ENCODE assay signal across 1 cellular context in genomic region chr3:72847751-72848702, GRCh38.
A peak's percentile ranks its signal among the peaks of the same experiment; 100 is the strongest.
TF ChIP-seq lines count a peak whose summit lies in the region.

Gene SHQ1, minus strand, starts transcription at chr3:72848445. Its CDS starts 105 bp downstream, at chr3:72848340.

TF ChIP-seq in K562, 482 proteins besides CTCF, POLR2A, EP300 and RAD21 (continued from another document):
- TF ChIP-seq, protein P1, sequence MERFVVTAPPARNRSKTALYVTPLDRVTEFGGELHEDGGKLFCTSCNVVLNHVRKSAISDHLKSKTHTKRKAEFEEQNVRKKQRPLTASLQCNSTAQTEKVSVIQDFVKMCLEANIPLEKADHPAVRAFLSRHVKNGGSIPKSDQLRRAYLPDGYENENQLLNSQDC (CRISPR knock-in tag; IDR thresholded peaks at IDR 0.05): no peak
- TF ChIP-seq, protein P2, sequence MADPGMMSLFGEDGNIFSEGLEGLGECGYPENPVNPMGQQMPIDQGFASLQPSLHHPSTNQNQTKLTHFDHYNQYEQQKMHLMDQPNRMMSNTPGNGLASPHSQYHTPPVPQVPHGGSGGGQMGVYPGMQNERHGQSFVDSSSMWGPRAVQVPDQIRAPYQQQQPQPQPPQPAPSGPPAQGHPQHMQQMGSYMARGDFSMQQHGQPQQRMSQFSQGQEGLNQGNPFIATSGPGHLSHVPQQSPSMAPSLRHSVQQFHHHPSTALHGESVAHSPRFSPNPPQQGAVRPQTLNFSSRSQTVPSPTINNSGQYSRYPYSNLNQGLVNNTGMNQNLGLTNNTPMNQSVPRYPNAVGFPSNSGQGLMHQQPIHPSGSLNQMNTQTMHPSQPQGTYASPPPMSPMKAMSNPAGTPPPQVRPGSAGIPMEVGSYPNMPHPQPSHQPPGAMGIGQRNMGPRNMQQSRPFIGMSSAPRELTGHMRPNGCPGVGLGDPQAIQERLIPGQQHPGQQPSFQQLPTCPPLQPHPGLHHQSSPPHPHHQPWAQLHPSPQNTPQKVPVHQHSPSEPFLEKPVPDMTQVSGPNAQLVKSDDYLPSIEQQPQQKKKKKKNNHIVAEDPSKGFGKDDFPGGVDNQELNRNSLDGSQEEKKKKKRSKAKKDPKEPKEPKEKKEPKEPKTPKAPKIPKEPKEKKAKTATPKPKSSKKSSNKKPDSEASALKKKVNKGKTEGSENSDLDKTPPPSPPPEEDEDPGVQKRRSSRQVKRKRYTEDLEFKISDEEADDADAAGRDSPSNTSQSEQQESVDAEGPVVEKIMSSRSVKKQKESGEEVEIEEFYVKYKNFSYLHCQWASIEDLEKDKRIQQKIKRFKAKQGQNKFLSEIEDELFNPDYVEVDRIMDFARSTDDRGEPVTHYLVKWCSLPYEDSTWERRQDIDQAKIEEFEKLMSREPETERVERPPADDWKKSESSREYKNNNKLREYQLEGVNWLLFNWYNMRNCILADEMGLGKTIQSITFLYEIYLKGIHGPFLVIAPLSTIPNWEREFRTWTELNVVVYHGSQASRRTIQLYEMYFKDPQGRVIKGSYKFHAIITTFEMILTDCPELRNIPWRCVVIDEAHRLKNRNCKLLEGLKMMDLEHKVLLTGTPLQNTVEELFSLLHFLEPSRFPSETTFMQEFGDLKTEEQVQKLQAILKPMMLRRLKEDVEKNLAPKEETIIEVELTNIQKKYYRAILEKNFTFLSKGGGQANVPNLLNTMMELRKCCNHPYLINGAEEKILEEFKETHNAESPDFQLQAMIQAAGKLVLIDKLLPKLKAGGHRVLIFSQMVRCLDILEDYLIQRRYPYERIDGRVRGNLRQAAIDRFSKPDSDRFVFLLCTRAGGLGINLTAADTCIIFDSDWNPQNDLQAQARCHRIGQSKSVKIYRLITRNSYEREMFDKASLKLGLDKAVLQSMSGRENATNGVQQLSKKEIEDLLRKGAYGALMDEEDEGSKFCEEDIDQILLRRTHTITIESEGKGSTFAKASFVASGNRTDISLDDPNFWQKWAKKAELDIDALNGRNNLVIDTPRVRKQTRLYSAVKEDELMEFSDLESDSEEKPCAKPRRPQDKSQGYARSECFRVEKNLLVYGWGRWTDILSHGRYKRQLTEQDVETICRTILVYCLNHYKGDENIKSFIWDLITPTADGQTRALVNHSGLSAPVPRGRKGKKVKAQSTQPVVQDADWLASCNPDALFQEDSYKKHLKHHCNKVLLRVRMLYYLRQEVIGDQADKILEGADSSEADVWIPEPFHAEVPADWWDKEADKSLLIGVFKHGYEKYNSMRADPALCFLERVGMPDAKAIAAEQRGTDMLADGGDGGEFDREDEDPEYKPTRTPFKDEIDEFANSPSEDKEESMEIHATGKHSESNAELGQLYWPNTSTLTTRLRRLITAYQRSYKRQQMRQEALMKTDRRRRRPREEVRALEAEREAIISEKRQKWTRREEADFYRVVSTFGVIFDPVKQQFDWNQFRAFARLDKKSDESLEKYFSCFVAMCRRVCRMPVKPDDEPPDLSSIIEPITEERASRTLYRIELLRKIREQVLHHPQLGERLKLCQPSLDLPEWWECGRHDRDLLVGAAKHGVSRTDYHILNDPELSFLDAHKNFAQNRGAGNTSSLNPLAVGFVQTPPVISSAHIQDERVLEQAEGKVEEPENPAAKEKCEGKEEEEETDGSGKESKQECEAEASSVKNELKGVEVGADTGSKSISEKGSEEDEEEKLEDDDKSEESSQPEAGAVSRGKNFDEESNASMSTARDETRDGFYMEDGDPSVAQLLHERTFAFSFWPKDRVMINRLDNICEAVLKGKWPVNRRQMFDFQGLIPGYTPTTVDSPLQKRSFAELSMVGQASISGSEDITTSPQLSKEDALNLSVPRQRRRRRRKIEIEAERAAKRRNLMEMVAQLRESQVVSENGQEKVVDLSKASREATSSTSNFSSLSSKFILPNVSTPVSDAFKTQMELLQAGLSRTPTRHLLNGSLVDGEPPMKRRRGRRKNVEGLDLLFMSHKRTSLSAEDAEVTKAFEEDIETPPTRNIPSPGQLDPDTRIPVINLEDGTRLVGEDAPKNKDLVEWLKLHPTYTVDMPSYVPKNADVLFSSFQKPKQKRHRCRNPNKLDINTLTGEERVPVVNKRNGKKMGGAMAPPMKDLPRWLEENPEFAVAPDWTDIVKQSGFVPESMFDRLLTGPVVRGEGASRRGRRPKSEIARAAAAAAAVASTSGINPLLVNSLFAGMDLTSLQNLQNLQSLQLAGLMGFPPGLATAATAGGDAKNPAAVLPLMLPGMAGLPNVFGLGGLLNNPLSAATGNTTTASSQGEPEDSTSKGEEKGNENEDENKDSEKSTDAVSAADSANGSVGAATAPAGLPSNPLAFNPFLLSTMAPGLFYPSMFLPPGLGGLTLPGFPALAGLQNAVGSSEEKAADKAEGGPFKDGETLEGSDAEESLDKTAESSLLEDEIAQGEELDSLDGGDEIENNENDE (IDR thresholded peaks at IDR 0.05; ENCODE audit: low read depth, low read length): no peak
- no peak for TF ChIP-seq LEF1 (IDR thresholded peaks at IDR 0.05)
- no peak for TF ChIP-seq FOS (IDR thresholded peaks at IDR 0.05; ENCODE audit: extremely low read depth, insufficient read length)
- no peak for TF ChIP-seq ZNF695 (CRISPR knock-in tag; IDR thresholded peaks at IDR 0.05)
- TF ChIP-seq HDAC8 (tag; IDR thresholded peaks at IDR 0.05): no peak
- peak; percentile 88 to 93 for TF ChIP-seq MNT (conservative IDR thresholded peaks at IDR 0.05)
- no peak for TF ChIP-seq RREB1 (CRISPR knock-in tag; IDR thresholded peaks at IDR 0.05)
- no peak for TF ChIP-seq ZNF224 (CRISPR knock-in tag; IDR thresholded peaks at IDR 0.05)
- no peak for TF ChIP-seq TFE3 (CRISPR knock-in tag; IDR thresholded peaks at IDR 0.05)
- no peak for TF ChIP-seq ZNF589 (CRISPR knock-in tag; IDR thresholded peaks at IDR 0.05; ENCODE audit: low read depth)
- TF ChIP-seq PHF20 (IDR thresholded peaks at IDR 0.05; ENCODE audit: partially characterized antibody): peak; percentile 30
- TF ChIP-seq, protein P3, sequence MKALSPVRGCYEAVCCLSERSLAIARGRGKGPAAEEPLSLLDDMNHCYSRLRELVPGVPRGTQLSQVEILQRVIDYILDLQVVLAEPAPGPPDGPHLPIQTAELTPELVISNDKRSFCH (CRISPR knock-in tag; IDR thresholded peaks at IDR 0.05): no peak
- TF ChIP-seq, protein P3 (tag; IDR thresholded peaks at IDR 0.05): no peak
- TF ChIP-seq ZNF239 (CRISPR knock-in tag; IDR thresholded peaks at IDR 0.05): no peak
